Comparison of ENCODE assay signal across 1 cellular context in the genomic region with DNA sequence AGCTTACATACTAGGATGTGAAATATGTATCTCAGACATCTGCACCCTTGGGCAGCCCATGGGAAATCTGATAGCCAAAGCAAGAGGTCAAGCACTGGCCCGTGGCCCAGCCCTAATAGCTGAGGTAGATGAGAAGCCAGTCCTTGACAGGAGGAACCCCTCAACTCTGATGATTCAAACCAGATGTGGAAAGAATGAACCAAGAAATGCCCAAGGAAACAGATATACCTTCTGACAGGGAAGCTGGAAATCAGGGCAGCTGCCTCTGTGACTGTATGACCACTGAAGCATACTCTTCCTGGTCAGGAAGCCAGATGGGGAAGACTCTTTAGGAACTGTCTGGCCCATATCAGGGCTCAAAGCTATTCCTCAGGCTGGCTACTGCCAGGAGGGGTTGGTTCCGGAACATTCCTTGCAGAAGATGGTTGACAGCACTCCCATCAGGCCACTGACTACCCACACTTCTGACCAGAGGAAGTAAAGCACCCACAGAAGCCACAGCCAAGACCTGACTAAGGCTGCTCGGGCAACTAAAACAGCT.
TF ChIP-seq lines count a peak whose summit lies in the region.

No MANE protein-coding gene starts in this region.

TF ChIP-seq in SK-N-SH, 30 proteins besides CTCF, POLR2A, EP300 and RAD21 (continued from another document):
- TF ChIP-seq, protein P1, sequence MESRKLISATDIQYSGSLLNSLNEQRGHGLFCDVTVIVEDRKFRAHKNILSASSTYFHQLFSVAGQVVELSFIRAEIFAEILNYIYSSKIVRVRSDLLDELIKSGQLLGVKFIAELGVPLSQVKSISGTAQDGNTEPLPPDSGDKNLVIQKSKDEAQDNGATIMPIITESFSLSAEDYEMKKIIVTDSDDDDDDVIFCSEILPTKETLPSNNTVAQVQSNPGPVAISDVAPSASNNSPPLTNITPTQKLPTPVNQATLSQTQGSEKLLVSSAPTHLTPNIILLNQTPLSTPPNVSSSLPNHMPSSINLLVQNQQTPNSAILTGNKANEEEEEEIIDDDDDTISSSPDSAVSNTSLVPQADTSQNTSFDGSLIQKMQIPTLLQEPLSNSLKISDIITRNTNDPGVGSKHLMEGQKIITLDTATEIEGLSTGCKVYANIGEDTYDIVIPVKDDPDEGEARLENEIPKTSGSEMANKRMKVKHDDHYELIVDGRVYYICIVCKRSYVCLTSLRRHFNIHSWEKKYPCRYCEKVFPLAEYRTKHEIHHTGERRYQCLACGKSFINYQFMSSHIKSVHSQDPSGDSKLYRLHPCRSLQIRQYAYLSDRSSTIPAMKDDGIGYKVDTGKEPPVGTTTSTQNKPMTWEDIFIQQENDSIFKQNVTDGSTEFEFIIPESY (IDR thresholded peaks at IDR 0.05; ENCODE audit: borderline replicate concordance, low read depth) = peak; percentile 71; the same call in 1 of the 2 replicates
- TF ChIP-seq, protein P2, sequence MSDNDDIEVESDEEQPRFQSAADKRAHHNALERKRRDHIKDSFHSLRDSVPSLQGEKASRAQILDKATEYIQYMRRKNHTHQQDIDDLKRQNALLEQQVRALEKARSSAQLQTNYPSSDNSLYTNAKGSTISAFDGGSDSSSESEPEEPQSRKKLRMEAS (IDR thresholded peaks at IDR 0.05; ENCODE audit: low read depth) = 0 out of 2 replicates have a peak, but pooled peaks have one; percentile 32
- no peak for TF ChIP-seq SMC3 (IDR thresholded peaks at IDR 0.05; ENCODE audit: low read depth, low read length)
- no peak for TF ChIP-seq EZH2phosphoT487 (IDR thresholded peaks at IDR 0.05; ENCODE audit: borderline replicate concordance, low read depth)
- TF ChIP-seq, protein P3, sequence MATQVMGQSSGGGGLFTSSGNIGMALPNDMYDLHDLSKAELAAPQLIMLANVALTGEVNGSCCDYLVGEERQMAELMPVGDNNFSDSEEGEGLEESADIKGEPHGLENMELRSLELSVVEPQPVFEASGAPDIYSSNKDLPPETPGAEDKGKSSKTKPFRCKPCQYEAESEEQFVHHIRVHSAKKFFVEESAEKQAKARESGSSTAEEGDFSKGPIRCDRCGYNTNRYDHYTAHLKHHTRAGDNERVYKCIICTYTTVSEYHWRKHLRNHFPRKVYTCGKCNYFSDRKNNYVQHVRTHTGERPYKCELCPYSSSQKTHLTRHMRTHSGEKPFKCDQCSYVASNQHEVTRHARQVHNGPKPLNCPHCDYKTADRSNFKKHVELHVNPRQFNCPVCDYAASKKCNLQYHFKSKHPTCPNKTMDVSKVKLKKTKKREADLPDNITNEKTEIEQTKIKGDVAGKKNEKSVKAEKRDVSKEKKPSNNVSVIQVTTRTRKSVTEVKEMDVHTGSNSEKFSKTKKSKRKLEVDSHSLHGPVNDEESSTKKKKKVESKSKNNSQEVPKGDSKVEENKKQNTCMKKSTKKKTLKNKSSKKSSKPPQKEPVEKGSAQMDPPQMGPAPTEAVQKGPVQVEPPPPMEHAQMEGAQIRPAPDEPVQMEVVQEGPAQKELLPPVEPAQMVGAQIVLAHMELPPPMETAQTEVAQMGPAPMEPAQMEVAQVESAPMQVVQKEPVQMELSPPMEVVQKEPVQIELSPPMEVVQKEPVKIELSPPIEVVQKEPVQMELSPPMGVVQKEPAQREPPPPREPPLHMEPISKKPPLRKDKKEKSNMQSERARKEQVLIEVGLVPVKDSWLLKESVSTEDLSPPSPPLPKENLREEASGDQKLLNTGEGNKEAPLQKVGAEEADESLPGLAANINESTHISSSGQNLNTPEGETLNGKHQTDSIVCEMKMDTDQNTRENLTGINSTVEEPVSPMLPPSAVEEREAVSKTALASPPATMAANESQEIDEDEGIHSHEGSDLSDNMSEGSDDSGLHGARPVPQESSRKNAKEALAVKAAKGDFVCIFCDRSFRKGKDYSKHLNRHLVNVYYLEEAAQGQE (IDR thresholded peaks at IDR 0.05; ENCODE audit: low read depth, low read length) = no peak
- TF ChIP-seq, protein P4, sequence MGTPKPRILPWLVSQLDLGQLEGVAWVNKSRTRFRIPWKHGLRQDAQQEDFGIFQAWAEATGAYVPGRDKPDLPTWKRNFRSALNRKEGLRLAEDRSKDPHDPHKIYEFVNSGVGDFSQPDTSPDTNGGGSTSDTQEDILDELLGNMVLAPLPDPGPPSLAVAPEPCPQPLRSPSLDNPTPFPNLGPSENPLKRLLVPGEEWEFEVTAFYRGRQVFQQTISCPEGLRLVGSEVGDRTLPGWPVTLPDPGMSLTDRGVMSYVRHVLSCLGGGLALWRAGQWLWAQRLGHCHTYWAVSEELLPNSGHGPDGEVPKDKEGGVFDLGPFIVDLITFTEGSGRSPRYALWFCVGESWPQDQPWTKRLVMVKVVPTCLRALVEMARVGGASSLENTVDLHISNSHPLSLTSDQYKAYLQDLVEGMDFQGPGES (IDR thresholded peaks at IDR 0.05; ENCODE audit: low read depth, low read length) = no peak
- peak; percentile 99 for TF ChIP-seq TCF12 (IDR thresholded peaks at IDR 0.05)
- peak; percentile 84 for TF ChIP-seq NFIC (IDR thresholded peaks at IDR 0.05; ENCODE audit: borderline replicate concordance)
- TF ChIP-seq, protein P5, sequence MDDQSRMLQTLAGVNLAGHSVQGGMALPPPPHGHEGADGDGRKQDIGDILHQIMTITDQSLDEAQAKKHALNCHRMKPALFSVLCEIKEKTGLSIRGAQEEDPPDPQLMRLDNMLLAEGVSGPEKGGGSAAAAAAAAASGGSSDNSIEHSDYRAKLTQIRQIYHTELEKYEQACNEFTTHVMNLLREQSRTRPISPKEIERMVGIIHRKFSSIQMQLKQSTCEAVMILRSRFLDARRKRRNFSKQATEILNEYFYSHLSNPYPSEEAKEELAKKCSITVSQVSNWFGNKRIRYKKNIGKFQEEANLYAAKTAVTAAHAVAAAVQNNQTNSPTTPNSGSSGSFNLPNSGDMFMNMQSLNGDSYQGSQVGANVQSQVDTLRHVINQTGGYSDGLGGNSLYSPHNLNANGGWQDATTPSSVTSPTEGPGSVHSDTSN (IDR thresholded peaks at IDR 0.05) = peak; percentile 77
- TF ChIP-seq ELF1 (IDR thresholded peaks at IDR 0.05) = peak; percentile 17; the same call in 1 of the 2 replicates
- no peak for TF ChIP-seq GABPA (IDR thresholded peaks at IDR 0.05; ENCODE audit: low read depth)
- TF ChIP-seq, protein P6, sequence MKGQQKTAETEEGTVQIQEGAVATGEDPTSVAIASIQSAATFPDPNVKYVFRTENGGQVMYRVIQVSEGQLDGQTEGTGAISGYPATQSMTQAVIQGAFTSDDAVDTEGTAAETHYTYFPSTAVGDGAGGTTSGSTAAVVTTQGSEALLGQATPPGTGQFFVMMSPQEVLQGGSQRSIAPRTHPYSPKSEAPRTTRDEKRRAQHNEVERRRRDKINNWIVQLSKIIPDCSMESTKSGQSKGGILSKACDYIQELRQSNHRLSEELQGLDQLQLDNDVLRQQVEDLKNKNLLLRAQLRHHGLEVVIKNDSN (IDR thresholded peaks at IDR 0.05; ENCODE audit: borderline replicate concordance, low read depth) = no peak; the same call in 1 of the 2 replicates
- TF ChIP-seq RFX5 (IDR thresholded peaks at IDR 0.05; ENCODE audit: low read length) = no peak
- no peak for TF ChIP-seq YY1 (IDR thresholded peaks at IDR 0.05; ENCODE audit: low read depth)
- TF ChIP-seq FOXJ3 (CRISPR knock-in tag; IDR thresholded peaks at IDR 0.05) = no peak
- no peak for TF ChIP-seq RCOR1 (IDR thresholded peaks at IDR 0.05; ENCODE audit: low read length)
- TF ChIP-seq GATA2 (CRISPR knock-in tag; IDR thresholded peaks at IDR 0.05) = no peak
- TF ChIP-seq CHD2 (IDR thresholded peaks at IDR 0.05; ENCODE audit: low read length, partially characterized antibody) = no peak
- TF ChIP-seq SIN3A (IDR thresholded peaks at IDR 0.05; ENCODE audit: borderline replicate concordance, low read depth, low read length) = peak; percentile 76; the same call in 1 of the 2 replicates
- peak; percentile 17; the same call in 1 of the 2 replicates for TF ChIP-seq MEF2A (IDR thresholded peaks at IDR 0.05; ENCODE audit: borderline replicate concordance, low read depth)
- TF ChIP-seq, protein P7, sequence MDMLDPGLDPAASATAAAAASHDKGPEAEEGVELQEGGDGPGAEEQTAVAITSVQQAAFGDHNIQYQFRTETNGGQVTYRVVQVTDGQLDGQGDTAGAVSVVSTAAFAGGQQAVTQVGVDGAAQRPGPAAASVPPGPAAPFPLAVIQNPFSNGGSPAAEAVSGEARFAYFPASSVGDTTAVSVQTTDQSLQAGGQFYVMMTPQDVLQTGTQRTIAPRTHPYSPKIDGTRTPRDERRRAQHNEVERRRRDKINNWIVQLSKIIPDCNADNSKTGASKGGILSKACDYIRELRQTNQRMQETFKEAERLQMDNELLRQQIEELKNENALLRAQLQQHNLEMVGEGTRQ (IDR thresholded peaks at IDR 0.05; ENCODE audit: borderline replicate concordance, low read depth, low read length) = no peak
